Comparison of ENCODE assay signal across 7 cellular contexts in genomic region chr7:1458676-1459511, GRCh38. TPM values are rescaled to one million over a fixed set of nuclear protein-coding genes. Genes with fewer than 3 reads are reported as not detected.
DNase-seq lines count a peak whose midpoint lies in the region; ATAC-seq, FAIRE-seq and TF ChIP-seq lines count a peak whose summit lies in the region.

TSS of gene MICALL2 (minus strand) at chr7:1459470. CDS start at chr7:1459326, 144 bp downstream.

- peak; percentile 8 for ATAC-seq in GM21576 (IDR thresholded peaks at IDR 0.05; ENCODE audit: unreplicated experiment)
- ATAC-seq in activated CD8-positive, alpha-beta T cell treated with anti-CD3 and anti-CD28 coated beads, Interleukin-2, amount 10 ng/mL, durations not matched to agents 7 days and 5 days: peak; percentile 45

- peaks cover 12% of the 10 kb centered on the region for H3K27me3 Mint-ChIP-seq in activated CD8-positive, alpha-beta T cell treated with anti-CD3 and anti-CD28 coated beads, Interleukin-2, amount 10 ng/mL, durations not matched to agents 7 days and 5 days (ENCODE audit: low read depth)

- no peak for TF ChIP-seq EP300 in Ishikawa (IDR thresholded peaks at IDR 0.05; ENCODE audit: borderline replicate concordance)

- H3K27ac ChIP-seq in esophagus squamous epithelium: peak within 1 kb of the TSS; percentile 87 to 96 (median 90)

- H3K27ac Mint-ChIP-seq in activated CD8-positive, alpha-beta T cell treated with anti-CD3 and anti-CD28 coated beads, Interleukin-2, amount 10 ng/mL, durations not matched to agents 7 days and 5 days: no peak within 1 kb of the TSS

- TF ChIP-seq POLR2A in esophagus squamous epithelium (IDR thresholded peaks at IDR 0.05): peak in 3 of 4 donors; percentile 71 to 97 (median 97)

- H3K9me3 Mint-ChIP-seq in activated CD8-positive, alpha-beta T cell treated with anti-CD3 and anti-CD28 coated beads, Interleukin-2, amount 10 ng/mL, durations not matched to agents 7 days and 5 days (ENCODE audit: insufficient read depth): no peaks in the 10 kb centered on the region

- no peaks in the 10 kb centered on the region; the same call in 1 of the 2 replicates for H3K27me3 ChIP-seq in GM06990 (replicated peaks; ENCODE audit: control insufficient read depth, insufficient read depth, low read length)
- H3K27me3 ChIP-seq in esophagus squamous epithelium: no peaks in the 10 kb centered on the region

- H3K36me3 ChIP-seq in GM06990 (ENCODE audit: control insufficient read depth, insufficient read depth, low read length): no peaks in the 10 kb centered on the region
- no peaks in the 10 kb centered on the region for H3K36me3 ChIP-seq in esophagus squamous epithelium

- H3K4me3 Mint-ChIP-seq in activated CD8-positive, alpha-beta T cell treated with anti-CD3 and anti-CD28 coated beads, Interleukin-2, amount 10 ng/mL, durations not matched to agents 7 days and 5 days: peak within 1 kb of the TSS; percentile 63

- peaks cover 59 to 95% (median 81%) of the 10 kb centered on the region in 3 donors for H3K4me1 ChIP-seq in esophagus squamous epithelium

- intact Hi-C loops in esophagus squamous epithelium (cut with DNase I): no loop called here

- POLR2A ChIA-PET in activated CD8-positive, alpha-beta T cell treated with anti-CD3 and anti-CD28 coated beads, Interleukin-2, amount 10 ng/mL, durations not matched to agents 7 days and 5 days (lab: Charles Lee): interaction anchor here (1.1 kb wide), 1 partner anchor 118 kb away, joined by 3 read pairs; no protein-coding TSS in a partner anchor

- H3K4me1 Mint-ChIP-seq in activated CD8-positive, alpha-beta T cell treated with anti-CD3 and anti-CD28 coated beads, Interleukin-2, amount 10 ng/mL, durations not matched to agents 7 days and 5 days (ENCODE audit: low read depth): peaks cover 15% of the 10 kb centered on the region

- CTCF ChIA-PET in activated CD8-positive, alpha-beta T cell treated with anti-CD3 and anti-CD28 coated beads, Interleukin-2, amount 10 ng/mL, durations not matched to agents 7 days and 5 days (lab: Charles Lee): no interaction called here

- DNase-seq in GM06990 (ENCODE audit: extremely low read depth, insufficient read length) (no peak), esophagus squamous epithelium (lab: John Stamatoyannopoulos, UW) (no peak), myocyte (ENCODE audit: low read depth) (peak; percentile 95), urothelium cell line (ENCODE audit: low spot score) (peak; percentile 99)
- no peak for DNase-seq in activated CD8-positive, alpha-beta T cell treated with anti-CD3 and anti-CD28 coated beads, Interleukin-2, amount 10 ng/mL, durations not matched to agents 7 days and 5 days

- TF ChIP-seq RAD21 in Ishikawa (IDR thresholded peaks at IDR 0.05; ENCODE audit: low read depth): no peak

- H3K4me3 ChIP-seq in GM06990 (replicated peaks; ENCODE audit: low read depth, low read length) (peak within 1 kb of the TSS; percentile 70), esophagus squamous epithelium (peak within 1 kb of the TSS; percentile 73 to 97 (median 77))

- no peaks in the 10 kb centered on the region for H3K36me3 Mint-ChIP-seq in activated CD8-positive, alpha-beta T cell treated with anti-CD3 and anti-CD28 coated beads, Interleukin-2, amount 10 ng/mL, durations not matched to agents 7 days and 5 days (ENCODE audit: low read depth)

- WGBS in esophagus squamous epithelium, 2 donors: 0% methylated on average over 5 of the region's 69 CpGs; no CpG with 5 or more reads in 1 of the 2 donors

- no peaks in the 10 kb centered on the region for H3K9me3 ChIP-seq in esophagus squamous epithelium

- TF ChIP-seq CTCF in GM06990 (IDR thresholded peaks at IDR 0.05; ENCODE audit: insufficient read depth, low read length, poor library complexity, severe bottlenecking): no peak
- TF ChIP-seq CTCF in esophagus squamous epithelium (IDR thresholded peaks at IDR 0.05): peak in 1 of 6 experiments; percentile 12

- peak; percentile 98 for FAIRE-seq in urothelium cell line (lab: Jason Lieb, UNC)

TF ChIP-seq in Ishikawa, 13 proteins besides CTCF, POLR2A, EP300 and RAD21:
- no peak; the same call in 1 of the 2 replicates for TF ChIP-seq TCF12 (IDR thresholded peaks at IDR 0.05; ENCODE audit: low read depth)
- TF ChIP-seq NFIC (IDR thresholded peaks at IDR 0.05): peak; percentile 88
- TF ChIP-seq USF1 (IDR thresholded peaks at IDR 0.05): no peak
- peak; percentile 51; the same call in 1 of the 2 replicates for TF ChIP-seq ZBTB7A (IDR thresholded peaks at IDR 0.05; ENCODE audit: low read depth)
- peak; percentile 63; the same call in 1 of the 2 replicates for TF ChIP-seq TAF1 (IDR thresholded peaks at IDR 0.05; ENCODE audit: low read depth)
- TF ChIP-seq MAX (IDR thresholded peaks at IDR 0.05): peak; percentile 59
- peak; percentile 67 for TF ChIP-seq YY1 (IDR thresholded peaks at IDR 0.05; ENCODE audit: low read depth)
- no peak for TF ChIP-seq CEBPB (IDR thresholded peaks at IDR 0.05)

RNA-seq across cellular contexts. Expression of gene MICALL2, which starts in this region (rescaled TPM):
- 1 to 10 TPM; 1.9 to 2.2 TPM for total RNA-seq in activated CD8-positive, alpha-beta T cell treated with anti-CD3 and anti-CD28 coated beads, Interleukin-2, amount 10 ng/mL, durations not matched to agents 7 days and 5 days
- total RNA-seq in esophagus squamous epithelium (10 to 100 TPM; 14.1 to 17.5 (median 16.5) TPM), myocyte (25.4 and 36.7 TPM in 2 replicates)
- 26.9 TPM for polyA plus RNA-seq in myocyte (2012)

Comparison
In these comparisons a context has a peak if more than half of its experiments do, and no peak if none do; other contexts are left out.
1. DNase-seq: peak in myocyte (single experiment) and urothelium cell line (single experiment); none in GM06990 (single experiment), activated CD8-positive, alpha-beta T cell treated with anti-CD3 and anti-CD28 coated beads, Interleukin-2, amount 10 ng/mL, durations not matched to agents 7 days and 5 days (single experiment) and esophagus squamous epithelium (single experiment).